28 cellular contexts compared by ENCODE assay signal in genomic region chr10:29499993-29500537, GRCh38.
"Had no signal": no experiment of that assay in that cellular context is flagged by ENCODE, and none has a peak within 500 bp of the region (broad histone marks: within the 10 kb centered on the region; RNA-seq: fewer than 3 reads in every experiment).

No MANE protein-coding gene starts in this region.

- H3K4me1 ChIP-seq: adrenal gland, right lobe of liver had no signal

- H3K27me3 ChIP-seq: adrenal gland, foreskin keratinocyte, right lobe of liver had no signal

- H3K27ac Mint-ChIP-seq: activated naive CD8-positive, alpha-beta T cell treated with anti-CD3 and anti-CD28 coated beads for 36 hours; brain; stimulated activated memory B cell treated with anti-CD40 and anti-IgM and Interleukin-4, amounts not matched to agents 10 μg/mL and 1 μg/mL and 100 μg/mL, for 72 hours; T-helper 1 cell treated with Interleukin-12 subunit alpha and Interleukin-12 subunit beta and Interleukin-4 antibody, amounts not matched to agents 30 μg/mL and 1 μg/mL, for 36 hours had no signal

- H3K4me3 ChIP-seq: adrenal gland, right lobe of liver, SK-N-MC, thoracic aorta had no signal

- H3K9me3 ChIP-seq: adrenal gland, right lobe of liver, thoracic aorta had no signal

- H3K36me3 ChIP-seq: adrenal gland, right lobe of liver, WERI-Rb-1 had no signal

- H3K4me3 Mint-ChIP-seq: activated naive CD8-positive, alpha-beta T cell treated with anti-CD3 and anti-CD28 coated beads for 36 hours; brain; naive B cell; nephron progenitor cell; stimulated activated memory B cell treated with anti-CD40 and anti-IgM and Interleukin-4, amounts not matched to agents 10 μg/mL and 1 μg/mL and 100 μg/mL, for 72 hours; T-helper 1 cell treated with Interleukin-12 subunit alpha and Interleukin-12 subunit beta and Interleukin-4 antibody, amounts not matched to agents 30 μg/mL and 1 μg/mL, for 36 hours had no signal

- H3K27me3 Mint-ChIP-seq: activated naive CD8-positive, alpha-beta T cell treated with anti-CD3 and anti-CD28 coated beads for 36 hours; brain; naive B cell; stimulated activated memory B cell treated with anti-CD40 and anti-IgM and Interleukin-4, amounts not matched to agents 10 μg/mL and 1 μg/mL and 100 μg/mL, for 72 hours had no signal

- H3K9me3 Mint-ChIP-seq: activated naive CD8-positive, alpha-beta T cell treated with anti-CD3 and anti-CD28 coated beads for 36 hours; brain; naive B cell; nephron progenitor cell; stimulated activated memory B cell treated with anti-CD40 and anti-IgM and Interleukin-4, amounts not matched to agents 10 μg/mL and 1 μg/mL and 100 μg/mL, for 72 hours; T-helper 1 cell treated with Interleukin-12 subunit alpha and Interleukin-12 subunit beta and Interleukin-4 antibody, amounts not matched to agents 30 μg/mL and 1 μg/mL, for 36 hours had no signal

- H3K27ac ChIP-seq: adrenal gland, foreskin keratinocyte, right lobe of liver, SK-N-MC, WERI-Rb-1 had no signal

- FAIRE-seq: islet of Langerhans, small intestine had no signal

- H3K4me1 Mint-ChIP-seq: naive B cell had no signal

- DNase-seq: activated CD4-positive, alpha-beta T cell treated with anti-CD3 and anti-CD28 coated beads for 48 hours; activated CD4-positive, alpha-beta T cell treated with anti-CD3 and anti-CD28 coated beads, Interleukin-2, amount 50 U/mL, for 48 hours; activated CD8-positive, alpha-beta memory T cell treated with anti-CD3 and anti-CD28 coated beads for 24 hours; activated effector memory CD4-positive, alpha-beta T cell treated with Interleukin-2 at 50 U/mL for 16 hours; activated naive CD4-positive, alpha-beta T cell treated with Interleukin-2 at 50 U/mL for 16 hours; activated naive CD8-positive, alpha-beta T cell treated with anti-CD3 and anti-CD28 coated beads for 36 hours; aorta; central memory CD4-positive, alpha-beta T cell; foreskin keratinocyte; mammary epithelial cell; naive B cell; nephron progenitor cell; occipital lobe; right lobe of liver; small intestine; stimulated activated CD4-positive, alpha-beta T cell treated with anti-CD3 and anti-CD28 coated beads, Interleukin-4, amount 100 ng/mL, for 24 hours; T1000; trophoblast cell; WERI-Rb-1 had no signal

- ATAC-seq: activated CD4-positive, CD25-positive, alpha-beta regulatory T cell treated with anti-CD3 and anti-CD28 coated beads, Interleukin-2, amount 50 U/mL, for 24 hours; esophagus mucosa; foreskin keratinocyte; right lobe of liver; stimulated activated memory B cell treated with anti-CD40 and anti-IgM and Interleukin-4, amounts not matched to agents 10 μg/mL and 1 μg/mL and 100 μg/mL, for 72 hours had no signal
